ENCODE assay signal across 8 cellular contexts in genomic region chr2:201644001-201644400, GRCh38. TPM values are rescaled to one million over a fixed set of nuclear protein-coding genes. Genes with fewer than 3 reads are reported as not detected.
DNase-seq lines count a peak whose midpoint lies in the region; ATAC-seq and TF ChIP-seq lines count a peak whose summit lies in the region.

No MANE protein-coding gene starts in this region.

- peak overlapping the region; percentile 90 for H3K4me3 Mint-ChIP-seq in MCF 10A (ENCODE audit: unreplicated experiment)

- peaks cover 0 to 9% (median 0%) of the 10 kb centered on the region in 9 donors for H3K36me3 ChIP-seq in heart right ventricle
- peaks cover 2% of the 10 kb centered on the region for H3K36me3 ChIP-seq in mesodermal cell (ENCODE audit: control insufficient read depth, insufficient read depth, low read length)
- H3K36me3 ChIP-seq in aorta (ENCODE audit: control insufficient read depth in 1 of 2, insufficient read depth in 2 of 2, low read length in 1 of 2): no peaks in the 10 kb centered on the region

- H3K4me1 ChIP-seq in heart right ventricle (peaks cover 0 to 22% (median 12%) of the 10 kb centered on the region in 9 donors), mesodermal cell (ENCODE audit: control insufficient read depth, insufficient read depth, low read length, poor library complexity, severe bottlenecking) (no peaks in the 10 kb centered on the region), aorta (ENCODE audit: control insufficient read depth in 1 of 2, insufficient read depth in 2 of 2, low read length in 2 of 2) (no peaks in the 10 kb centered on the region)

- no TSS peak for BruUV-seq in MCF 10A (replicated peaks; lab: Mats Ljungman, UMichigan)

- H3K27me3 Mint-ChIP-seq in MCF 10A (ENCODE audit: insufficient read depth, unreplicated experiment): no peaks in the 10 kb centered on the region

- WGBS in heart right ventricle, 2 donors: 36 to 39% methylated on average over 8 of the region's 8 CpGs
- 65 to 84% methylated on average over 4 to 7 of the region's 8 CpGs for WGBS in mesodermal cell (ENCODE audit: insufficient coverage in 2 of 2), 2 experiments
- 2 to 5% methylated on average over 8 of the region's 8 CpGs for WGBS in aorta, 2 donors

- no peaks in the 10 kb centered on the region for H3K9me3 Mint-ChIP-seq in MCF 10A (ENCODE audit: unreplicated experiment)

- H3K4me3 ChIP-seq in heart right ventricle: peak overlapping the region in 8 of 10 donors; percentile 6 to 96 (median 88)
- peak overlapping the region; percentile 82 for H3K4me3 ChIP-seq in mesodermal cell (ENCODE audit: extremely low read depth, insufficient read depth, low read length, poor library complexity, severe bottlenecking)
- H3K4me3 ChIP-seq in aorta (ENCODE audit: low read length in 2 of 2): peak overlapping the region; percentile 60 to 69

- intact Hi-C loops in heart right ventricle (cut with DNase I) (loop anchor here in 1 of 10 donors (10.0 kb wide), 1 partner anchor 239 kb away; no protein-coding TSS in a partner anchor), Right ventricle myocardium inferior (cut with DNase I) (loop anchor here (10.0 kb wide), 2 partner anchors 189 to 409 kb away; partner anchors contain the start of genes STRADB and TRAK2), MCF 10A (cut with micrococcal nuclease) (no loop called here), aorta (cut with DNase I) (loop anchor here in 1 of 2 donors (5.0 kb wide), 1 partner anchor 53 kb away; the partner anchor contains the start of gene MPP4)

- H3K36me3 Mint-ChIP-seq in MCF 10A (ENCODE audit: insufficient read depth, unreplicated experiment): no peaks in the 10 kb centered on the region

- CTCF ChIA-PET in MCF 10A (lab: Yijun Ruan, JAX): interaction anchor here (1.8 kb wide), 1 partner anchor 412 kb away, joined by 4 read pairs; no protein-coding TSS in a partner anchor

- peak overlapping the region; percentile 96 for H3K27ac Mint-ChIP-seq in MCF 10A (ENCODE audit: low read depth, unreplicated experiment)

- H3K9me3 ChIP-seq in heart right ventricle: no peaks in the 10 kb centered on the region
- no peaks in the 10 kb centered on the region for H3K9me3 ChIP-seq in mesodermal cell (ENCODE audit: control insufficient read depth, low read length)
- no peaks in the 10 kb centered on the region for H3K9me3 ChIP-seq in aorta (ENCODE audit: control insufficient read depth, low read length)

- no peaks in the 10 kb centered on the region for H3K27me3 ChIP-seq in heart right ventricle
- no peaks in the 10 kb centered on the region for H3K27me3 ChIP-seq in aorta (ENCODE audit: control insufficient read depth in 1 of 2, insufficient read depth in 2 of 2, low read length in 1 of 2)

- TF ChIP-seq CTCF in heart right ventricle (IDR thresholded peaks at IDR 0.05): no peak
- no peak for TF ChIP-seq CTCF in MCF 10A (IDR thresholded peaks at IDR 0.05; ENCODE audit: unreplicated experiment)

- POLR2A ChIA-PET in MCF 10A (lab: Yijun Ruan, JAX): interaction anchor here (1.0 to 2.6 kb wide), 8 partner anchors 9 to 237 kb away, joined by 3 to 19 read pairs (median 4); partner anchors contain the start of genes ALS2, STRADB and TRAK2

- DNase-seq in heart right ventricle: peak in 1 of 2 donors; percentile 12
- DNase-seq in Right ventricle myocardium inferior (ENCODE audit: missing footprints): no peak
- peak; percentile 19 for DNase-seq in MCF 10A (ENCODE audit: unreplicated experiment)
- DNase-seq in aorta: no peak
- no peak for DNase-seq in DMS153 treated with DMSO at 0.1 percent for 48 hours (lab: John Stamatoyannopoulos, UW; ENCODE audit: unreplicated experiment)
- DNase-seq in epidermal melanocyte (ENCODE audit: insufficient read length, low spot score): no peak

- H3K27ac ChIP-seq in heart right ventricle (peak overlapping the region; percentile 0 to 96 (median 93)), mesodermal cell (ENCODE audit: low read depth, low read length, severe bottlenecking) (no peak overlapping the region), aorta (ENCODE audit: low read depth in 1 of 2, low read length in 2 of 2) (peak overlapping the region; percentile 95 to 98)

- peaks cover 19% of the 10 kb centered on the region for H3K4me1 Mint-ChIP-seq in MCF 10A (ENCODE audit: insufficient read depth, unreplicated experiment)

- ATAC-seq in heart right ventricle: peak in 3 of 8 donors; percentile 2 to 18 (median 4)
- ATAC-seq in Right ventricle myocardium inferior: no peak
- ATAC-seq in aorta (ENCODE audit: low FRiP score): peak; percentile 40
- ATAC-seq in GM21381 (IDR thresholded peaks at IDR 0.05; ENCODE audit: unreplicated experiment): no peak

RNA-seq across cellular contexts. Expression of gene TMEM237, which starts 0.7 kb away (rescaled TPM):
- 10 to 100 TPM; 11.4 to 25.0 (median 19.2) TPM for total RNA-seq in heart right ventricle
- polyA plus RNA-seq in heart right ventricle: 1 to 10 TPM; 8.7 to 9.0 TPM
- total RNA-seq in Right ventricle myocardium inferior: 14.6 TPM
- total RNA-seq in MCF 10A (2022): 25.2 and 27.0 TPM in 2 replicates
- polyA plus RNA-seq in mesodermal cell (2013, experiment 1 of 2): 38.2 TPM
- polyA plus RNA-seq in mesodermal cell (2013, experiment 2 of 2): 33.7 TPM
- 10 to 100 TPM; 33.3 to 35.9 TPM for total RNA-seq in aorta
- 10 to 100 TPM; 20.0 to 28.7 TPM for polyA plus RNA-seq in aorta

RNA-seq across cellular contexts. Expression of gene MPP4, which starts 54.4 kb away (rescaled TPM):
- total RNA-seq in heart right ventricle (under 1 TPM in 2 of 10 donors, not detected in 8; 0.25 TPM), Right ventricle myocardium inferior (not detected), MCF 10A (2022) (0.29 TPM in 1 of 2 replicates, not detected in the other), aorta (1 to 10 TPM in 1 of 2 donors, under 1 TPM in 1; 0.30 to 1.0 TPM)
- polyA plus RNA-seq in heart right ventricle (under 1 TPM in 1 of 2 donors, not detected in 1; 0.16 TPM), aorta (not detected)
- 0.48 TPM for polyA plus RNA-seq in mesodermal cell (2013, experiment 1 of 2)
- polyA plus RNA-seq in mesodermal cell (2013, experiment 2 of 2): 0.76 TPM
